In genomic region chr2:16950436-16950835, GRCh38 we compare ENCODE assay signal across 27 cellular contexts.
"Had no signal": no experiment of that assay in that cellular context is flagged by ENCODE, and none has a peak within 500 bp of the region (broad histone marks: within the 10 kb centered on the region; RNA-seq: fewer than 3 reads in every experiment).

No MANE protein-coding gene starts in this region.

- H3K27me3 Mint-ChIP-seq: activated CD4-positive, alpha-beta memory T cell treated with anti-CD3 and anti-CD28 coated beads, Interleukin-2, amount 10 ng/mL, durations not matched to agents 7 days and 5 days; activated CD4-positive, alpha-beta T cell treated with anti-CD3 and anti-CD28 coated beads, Interleukin-2, amount 10 ng/mL, durations not matched to agents 24 days and 14 days; activated naive CD8-positive, alpha-beta T cell treated with anti-CD3 and anti-CD28 coated beads, Interleukin-2, amount 10 ng/mL, durations not matched to agents 7 days and 5 days; naive thymus-derived CD4-positive, alpha-beta T cell had no signal

- H3K4me3 ChIP-seq: cardiac muscle cell, lower lobe of right lung, stomach, suprapubic skin, tibial nerve, uterus had no signal

- H3K27ac Mint-ChIP-seq: activated CD4-positive, alpha-beta memory T cell treated with anti-CD3 and anti-CD28 coated beads, Interleukin-2, amount 10 ng/mL, durations not matched to agents 7 days and 5 days; activated CD4-positive, alpha-beta T cell treated with anti-CD3 and anti-CD28 coated beads, Interleukin-2, amount 10 ng/mL, durations not matched to agents 24 days and 14 days; activated naive CD4-positive, alpha-beta T cell treated with anti-CD3 and anti-CD28 coated beads for 36 hours; activated naive CD8-positive, alpha-beta T cell treated with anti-CD3 and anti-CD28 coated beads, Interleukin-2, amount 10 ng/mL, durations not matched to agents 7 days and 5 days; activated T-cell treated with anti-CD3 and anti-CD28 coated beads, Interleukin-2, amount 50 U/mL, for 72 hours; naive thymus-derived CD4-positive, alpha-beta T cell; stimulated activated effector memory CD8-positive, alpha-beta T cell treated with anti-CD3 and anti-CD28 coated beads, Interleukin-12 subunit alpha, Interleukin-12 subunit beta, amount 100 ng/mL, for 72 hours had no signal

- H3K4me1 Mint-ChIP-seq: activated CD4-positive, alpha-beta memory T cell treated with anti-CD3 and anti-CD28 coated beads, Interleukin-2, amount 10 ng/mL, durations not matched to agents 7 days and 5 days; activated CD4-positive, alpha-beta T cell treated with anti-CD3 and anti-CD28 coated beads, Interleukin-2, amount 10 ng/mL, durations not matched to agents 24 days and 14 days; activated naive CD8-positive, alpha-beta T cell treated with anti-CD3 and anti-CD28 coated beads, Interleukin-2, amount 10 ng/mL, durations not matched to agents 7 days and 5 days; naive thymus-derived CD4-positive, alpha-beta T cell; neural crest cell; stimulated activated effector memory CD8-positive, alpha-beta T cell treated with anti-CD3 and anti-CD28 coated beads, Interleukin-12 subunit alpha, Interleukin-12 subunit beta, amount 100 ng/mL, for 72 hours had no signal

- H3K36me3 Mint-ChIP-seq: activated naive CD8-positive, alpha-beta T cell treated with anti-CD3 and anti-CD28 coated beads, Interleukin-2, amount 10 ng/mL, durations not matched to agents 7 days and 5 days; naive thymus-derived CD4-positive, alpha-beta T cell; stimulated activated effector memory CD8-positive, alpha-beta T cell treated with anti-CD3 and anti-CD28 coated beads, Interleukin-12 subunit alpha, Interleukin-12 subunit beta, amount 100 ng/mL, for 72 hours had no signal

- H3K4me1 ChIP-seq: lower lobe of right lung, stomach, suprapubic skin, tibial nerve, uterus had no signal

- H3K36me3 ChIP-seq: cardiac muscle cell, lower lobe of right lung, stomach, suprapubic skin, tibial nerve, uterus had no signal

- ATAC-seq: activated CD4-positive, CD25-positive, alpha-beta regulatory T cell treated with anti-CD3 and anti-CD28 coated beads, Interleukin-2, amount 50 U/mL, for 24 hours; activated T-cell treated with anti-CD3 and anti-CD28 coated beads, Interleukin-2, amount 50 U/mL, for 72 hours; esophagus mucosa; left lobe of liver; lower lobe of right lung; naive thymus-derived CD4-positive, alpha-beta T cell; sciatic nerve; stimulated activated effector memory CD8-positive, alpha-beta T cell treated with anti-CD3 and anti-CD28 coated beads, Interleukin-12 subunit alpha, Interleukin-12 subunit beta, amount 100 ng/mL, for 72 hours had no signal

- H3K27ac ChIP-seq: cardiac muscle cell, lower lobe of right lung, stomach, suprapubic skin, tibial nerve, uterus, VCaP had no signal

- H3K9me3 ChIP-seq: lower lobe of right lung, stomach, suprapubic skin, tibial nerve, uterus had no signal

- H3K9me3 Mint-ChIP-seq: activated CD4-positive, alpha-beta memory T cell treated with anti-CD3 and anti-CD28 coated beads, Interleukin-2, amount 10 ng/mL, durations not matched to agents 7 days and 5 days; activated CD4-positive, alpha-beta T cell treated with anti-CD3 and anti-CD28 coated beads, Interleukin-2, amount 10 ng/mL, durations not matched to agents 24 days and 14 days; activated naive CD4-positive, alpha-beta T cell treated with anti-CD3 and anti-CD28 coated beads for 36 hours; activated naive CD8-positive, alpha-beta T cell treated with anti-CD3 and anti-CD28 coated beads, Interleukin-2, amount 10 ng/mL, durations not matched to agents 7 days and 5 days; neural crest cell had no signal

- H3K4me3 Mint-ChIP-seq: activated CD4-positive, alpha-beta memory T cell treated with anti-CD3 and anti-CD28 coated beads, Interleukin-2, amount 10 ng/mL, durations not matched to agents 7 days and 5 days; activated CD4-positive, alpha-beta T cell treated with anti-CD3 and anti-CD28 coated beads, Interleukin-2, amount 10 ng/mL, durations not matched to agents 24 days and 14 days; activated naive CD4-positive, alpha-beta T cell treated with anti-CD3 and anti-CD28 coated beads for 36 hours; activated naive CD8-positive, alpha-beta T cell treated with anti-CD3 and anti-CD28 coated beads, Interleukin-2, amount 10 ng/mL, durations not matched to agents 7 days and 5 days; activated T-cell treated with anti-CD3 and anti-CD28 coated beads, Interleukin-2, amount 50 U/mL, for 72 hours; naive thymus-derived CD4-positive, alpha-beta T cell; neural crest cell; stimulated activated effector memory CD8-positive, alpha-beta T cell treated with anti-CD3 and anti-CD28 coated beads, Interleukin-12 subunit alpha, Interleukin-12 subunit beta, amount 100 ng/mL, for 72 hours had no signal

- FAIRE-seq: kidney, small intestine had no signal

- DNase-seq: activated CD4-positive, alpha-beta memory T cell treated with anti-CD3 and anti-CD28 coated beads, Interleukin-2, amount 10 ng/mL, durations not matched to agents 7 days and 5 days; activated CD4-positive, alpha-beta T cell treated with anti-CD3 and anti-CD28 coated beads, Interleukin-2, amount 10 ng/mL, durations not matched to agents 24 days and 14 days; activated effector memory CD4-positive, alpha-beta T cell treated with Interleukin-2 at 50 U/mL for 16 hours; activated naive CD4-positive, alpha-beta T cell treated with anti-CD3 and anti-CD28 coated beads for 36 hours; activated naive CD8-positive, alpha-beta T cell treated with anti-CD3 and anti-CD28 coated beads, Interleukin-2, amount 10 ng/mL, durations not matched to agents 7 days and 5 days; activated T-cell treated with anti-CD3 and anti-CD28 coated beads, Interleukin-2, amount 50 U/mL, for 72 hours; amniotic stem cell; foreskin melanocyte; kidney; lower lobe of right lung; naive thymus-derived CD4-positive, alpha-beta T cell; posterior cingulate gyrus; small intestine; stimulated activated CD4-positive, alpha-beta T cell treated with anti-CD3 and anti-CD28 coated beads, Interleukin-2, amount 100 ng/mL, for 24 hours; stomach; T-helper 9 cell had no signal

- H3K27me3 ChIP-seq: cardiac muscle cell, stomach, suprapubic skin, tibial nerve, uterus had no signal
